8 cellular contexts compared by ENCODE assay signal in the genomic region with DNA sequence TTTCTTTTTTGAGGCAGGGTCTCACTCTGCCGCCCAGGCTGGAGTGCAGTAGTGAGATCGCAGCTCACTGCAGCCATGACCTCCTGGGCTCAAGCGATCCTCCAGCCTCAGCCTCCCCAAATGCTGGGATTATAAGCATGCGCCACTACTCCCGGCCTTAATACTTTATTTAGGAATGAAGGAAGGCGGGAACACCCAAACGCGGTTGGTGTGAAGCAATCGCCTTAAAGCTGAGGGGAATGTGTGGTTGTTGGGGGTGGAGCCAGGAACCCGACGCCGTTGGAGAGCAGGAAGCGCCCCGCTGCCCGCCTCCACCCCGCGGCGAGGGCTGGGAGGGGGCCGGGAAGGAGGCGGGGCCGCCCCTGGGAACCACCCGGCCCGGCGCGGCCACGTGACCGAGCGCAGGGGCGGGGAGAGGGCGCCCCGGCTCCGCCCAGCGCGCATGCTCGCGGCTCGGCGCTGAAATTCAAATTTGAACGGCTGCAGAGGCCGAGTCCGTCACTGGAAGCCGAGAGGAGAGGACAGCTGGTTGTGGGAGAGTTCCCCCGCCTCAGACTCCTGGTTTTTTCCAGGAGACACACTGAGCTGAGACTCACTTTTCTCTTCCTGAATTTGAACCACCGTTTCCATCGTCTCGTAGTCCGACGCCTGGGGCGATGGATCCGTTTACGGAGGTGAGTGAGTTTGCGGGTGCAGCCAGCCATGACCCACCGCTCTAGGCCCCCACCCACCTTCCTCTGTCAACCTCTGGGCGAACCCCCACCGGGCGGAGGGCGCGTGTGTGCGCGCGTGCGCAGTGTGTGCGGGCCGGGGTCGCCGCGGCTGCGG. TPM values are rescaled to one million over a fixed set of nuclear protein-coding genes. Genes with fewer than 3 reads are reported as not detected.
DNase-seq lines count a peak whose midpoint lies in the region; ATAC-seq, FAIRE-seq and TF ChIP-seq lines count a peak whose summit lies in the region.

A gene with protein sequence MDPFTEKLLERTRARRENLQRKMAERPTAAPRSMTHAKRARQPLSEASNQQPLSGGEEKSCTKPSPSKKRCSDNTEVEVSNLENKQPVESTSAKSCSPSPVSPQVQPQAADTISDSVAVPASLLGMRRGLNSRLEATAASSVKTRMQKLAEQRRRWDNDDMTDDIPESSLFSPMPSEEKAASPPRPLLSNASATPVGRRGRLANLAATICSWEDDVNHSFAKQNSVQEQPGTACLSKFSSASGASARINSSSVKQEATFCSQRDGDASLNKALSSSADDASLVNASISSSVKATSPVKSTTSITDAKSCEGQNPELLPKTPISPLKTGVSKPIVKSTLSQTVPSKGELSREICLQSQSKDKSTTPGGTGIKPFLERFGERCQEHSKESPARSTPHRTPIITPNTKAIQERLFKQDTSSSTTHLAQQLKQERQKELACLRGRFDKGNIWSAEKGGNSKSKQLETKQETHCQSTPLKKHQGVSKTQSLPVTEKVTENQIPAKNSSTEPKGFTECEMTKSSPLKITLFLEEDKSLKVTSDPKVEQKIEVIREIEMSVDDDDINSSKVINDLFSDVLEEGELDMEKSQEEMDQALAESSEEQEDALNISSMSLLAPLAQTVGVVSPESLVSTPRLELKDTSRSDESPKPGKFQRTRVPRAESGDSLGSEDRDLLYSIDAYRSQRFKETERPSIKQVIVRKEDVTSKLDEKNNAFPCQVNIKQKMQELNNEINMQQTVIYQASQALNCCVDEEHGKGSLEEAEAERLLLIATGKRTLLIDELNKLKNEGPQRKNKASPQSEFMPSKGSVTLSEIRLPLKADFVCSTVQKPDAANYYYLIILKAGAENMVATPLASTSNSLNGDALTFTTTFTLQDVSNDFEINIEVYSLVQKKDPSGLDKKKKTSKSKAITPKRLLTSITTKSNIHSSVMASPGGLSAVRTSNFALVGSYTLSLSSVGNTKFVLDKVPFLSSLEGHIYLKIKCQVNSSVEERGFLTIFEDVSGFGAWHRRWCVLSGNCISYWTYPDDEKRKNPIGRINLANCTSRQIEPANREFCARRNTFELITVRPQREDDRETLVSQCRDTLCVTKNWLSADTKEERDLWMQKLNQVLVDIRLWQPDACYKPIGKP (plus strand): TSS at position 492 of the 828 bp plus-strand sequence. CDS start 165 bp downstream, at position 657.

- H3K4me1 ChIP-seq in H1 (replicated peaks in 1 of 4; ENCODE audit: control insufficient read depth in 3 of 4, insufficient read depth in 4 of 4, low read length in 3 of 4): peaks cover 10 to 15% (median 13%) of the 10 kb centered on the region in 4 experiments
- peaks cover 9% of the 10 kb centered on the region for H3K4me1 ChIP-seq in mesenchymal stem cell (ENCODE audit: control insufficient read depth, insufficient read depth, low read depth, low read length)

- H2BK120ac ChIP-seq in H1 (replicated peaks; ENCODE audit: low read depth, low read length) (no peak within 1 kb of the TSS), mesenchymal stem cell (ENCODE audit: low read depth, low read length) (no peak within 1 kb of the TSS)

- peaks cover 20 to 43% of the 10 kb centered on the region in 2 experiments for H3K79me2 ChIP-seq in H1 (ENCODE audit: control insufficient read depth in 1 of 2, insufficient read depth in 2 of 2, low read length in 2 of 2)

- H3K9me3 ChIP-seq in H1 (ENCODE audit: insufficient read depth in 2 of 2, low read depth in 1 of 2, low read length in 1 of 2): no peaks in the 10 kb centered on the region
- H3K9me3 ChIP-seq in mesenchymal stem cell (ENCODE audit: control insufficient read depth, low read length): no peaks in the 10 kb centered on the region

- peak within 1 kb of the TSS; percentile 70 to 72 for H3K4me2 ChIP-seq in H1 (ENCODE audit: insufficient read depth in 1 of 2, low read depth in 2 of 2, low read length in 2 of 2)
- peak within 1 kb of the TSS; percentile 98 for H3K4me2 ChIP-seq in mesenchymal stem cell (ENCODE audit: low read length, poor library complexity, severe bottlenecking)

- peak within 1 kb of the TSS; percentile 98 for H3K18ac ChIP-seq in H1 (ENCODE audit: extremely low read depth, low read length)
- peak within 1 kb of the TSS; percentile 5 to 89 for H3K18ac ChIP-seq in mesenchymal stem cell (ENCODE audit: low read depth in 1 of 2, low read length in 2 of 2)

- H2BK5ac ChIP-seq in H1 (ENCODE audit: low read depth, low read length) (peak within 1 kb of the TSS; percentile 97), mesenchymal stem cell (ENCODE audit: low read depth, low read length, poor library complexity, severe bottlenecking) (peak within 1 kb of the TSS; percentile 15)

- TF ChIP-seq RAD21 in H1 (IDR thresholded peaks at IDR 0.05 in 1 of 2, conservative IDR thresholded peaks at IDR 0.05 in 1 of 2; ENCODE audit: low read depth in 2 of 2, low read length in 2 of 2): no peak

- peak within 1 kb of the TSS; percentile 91 for H3K56ac ChIP-seq in H1 (replicated peaks; ENCODE audit: insufficient read length, low read depth, low read length)

- H3K27me3 ChIP-seq in H1 (replicated peaks in 1 of 4; ENCODE audit: control insufficient read depth in 3 of 4, extremely low read depth in 1 of 4, insufficient read depth in 3 of 4, low read length in 3 of 4) (no peaks in the 10 kb centered on the region), mesenchymal stem cell (ENCODE audit: control insufficient read depth in 1 of 2, insufficient read depth in 1 of 2, low read length in 2 of 2) (no peaks in the 10 kb centered on the region)

- no peak within 1 kb of the TSS for H3K14ac ChIP-seq in H1 (ENCODE audit: insufficient read length)
- H3K14ac ChIP-seq in mesenchymal stem cell (ENCODE audit: low read length in 2 of 2): peak within 1 kb of the TSS in 1 of 2 experiments; percentile 83

- FAIRE-seq in H1 (lab: Jason Lieb, UNC): no peak

- POLR2A ChIA-PET in H1 (lab: Charles Lee; ENCODE audit: partially characterized antibody): interaction anchor here (0.6 to 2.7 kb wide), 11 partner anchors 9 to 979 kb away, joined by 3 to 16 read pairs (median 4); no protein-coding TSS in a partner anchor

- H2AFZ ChIP-seq in H1 (ENCODE audit: low read length) (peak within 1 kb of the TSS; percentile 81), mesenchymal stem cell (ENCODE audit: low read depth, low read length) (peak within 1 kb of the TSS; percentile 86)

- no peak for TF ChIP-seq CTCF in H1 (IDR thresholded peaks at IDR 0.05; ENCODE audit: control extremely low read depth in 1 of 3, insufficient read depth in 1 of 3, low read depth in 1 of 3, low read length in 3 of 3)

- peaks cover 0 to 2% of the 10 kb centered on the region in 2 experiments for H4K20me1 ChIP-seq in H1 (replicated peaks in 1 of 2; ENCODE audit: control insufficient read depth in 1 of 2, insufficient read depth in 2 of 2, low read length in 2 of 2)

- H3K79me1 ChIP-seq in H1 (ENCODE audit: low read depth, low read length): no peaks in the 10 kb centered on the region; the same call in 1 of the 2 replicates
- no peaks in the 10 kb centered on the region for H3K79me1 ChIP-seq in mesenchymal stem cell (replicated peaks; ENCODE audit: low read length, poor library complexity, severe bottlenecking)

- peak in 1 of 2 experiments; percentile 86; a peak in 2 of 3 replicates for TF ChIP-seq POLR2A in H1 (IDR thresholded peaks at IDR 0.05; ENCODE audit: control extremely low read depth in 1 of 2, low read depth in 2 of 2, low read length in 2 of 2)

- H3K27ac ChIP-seq in H1 (ENCODE audit: low read depth, low read length) (peak within 1 kb of the TSS; percentile 80), mesenchymal stem cell (ENCODE audit: low read length, poor library complexity, severe bottlenecking) (peak within 1 kb of the TSS; percentile 85)

- H3K36me3 ChIP-seq in H1 (ENCODE audit: control insufficient read depth in 2 of 4, insufficient read depth in 4 of 4, low read length in 3 of 4) (no peaks in the 10 kb centered on the region), mesenchymal stem cell (ENCODE audit: control insufficient read depth in 1 of 2, insufficient read depth in 2 of 2, low read depth in 1 of 2, low read length in 2 of 2) (no peaks in the 10 kb centered on the region)

- H2BK20ac ChIP-seq in H1 (ENCODE audit: low read length): 0 out of 2 replicates have a peak within 1 kb of the TSS, but pooled peaks have one; percentile 10

- H2AK5ac ChIP-seq in H1 (ENCODE audit: low read depth, low read length): no peak within 1 kb of the TSS
- H2AK5ac ChIP-seq in mesenchymal stem cell (ENCODE audit: low read length, severe bottlenecking): peak within 1 kb of the TSS; percentile 61

- H3K4ac ChIP-seq in H1 (replicated peaks; ENCODE audit: insufficient read length, low read depth, low read length) (peak within 1 kb of the TSS; percentile 87), mesenchymal stem cell (ENCODE audit: low read depth in 1 of 2, low read length in 2 of 2) (peak within 1 kb of the TSS in 1 of 2 experiments; percentile 85)

- H3K4me3 ChIP-seq in H1 (ENCODE audit: extremely low read depth in 1 of 4, insufficient read depth in 2 of 4, low read depth in 3 of 4, low read length in 4 of 4): peak within 1 kb of the TSS; percentile 87 to 94 (median 93)
- H3K4me3 ChIP-seq in mesenchymal stem cell (ENCODE audit: insufficient read depth in 1 of 2, low read depth in 1 of 2, low read length in 2 of 2): peak within 1 kb of the TSS; percentile 79 to 95

- H4K8ac ChIP-seq in H1 (ENCODE audit: extremely low read depth, insufficient read depth, low read length): peak within 1 kb of the TSS; percentile 91
- peak within 1 kb of the TSS; percentile 47 for H4K8ac ChIP-seq in mesenchymal stem cell (ENCODE audit: low read length)

- 9% methylated on average over 43 of the region's 68 CpGs; no CpG with 5 or more reads in 1 of the 2 experiments for WGBS in H1 (ENCODE audit: extremely low coverage in 1 of 2, insufficient coverage in 1 of 2, insufficient read length in 1 of 2, insufficient replicate concordance in 2 of 2, low coverage in 1 of 2, low lambda C conversion rate in 2 of 2, missing lambda C conversion rate in 1 of 2), 2 experiments
- WGBS in mesenchymal stem cell: 3% methylated on average over 55 of the region's 68 CpGs

- CTCF ChIA-PET in H1 (lab: Charles Lee; ENCODE audit: partially characterized antibody): interaction anchor here (0.9 to 6.2 kb wide), 2 partner anchors 23 to 30 kb away, joined by 3 to 27 read pairs; a partner anchor contains a TSS

- no peak within 1 kb of the TSS for H3K23ac ChIP-seq in H1 (ENCODE audit: insufficient read length)
- H3K23ac ChIP-seq in mesenchymal stem cell (ENCODE audit: low read length in 2 of 2): peak within 1 kb of the TSS in 1 of 2 experiments; percentile 96

- peak; percentile 76 for ATAC-seq in GM19467 (IDR thresholded peaks at IDR 0.05; ENCODE audit: unreplicated experiment)

- H2BK15ac ChIP-seq in H1 (ENCODE audit: low read length) (peak within 1 kb of the TSS; percentile 88; the same call in 1 of the 2 replicates), mesenchymal stem cell (ENCODE audit: low read depth, poor library complexity, severe bottlenecking) (peak within 1 kb of the TSS; percentile 86)

- TF ChIP-seq EP300 in H1 (IDR thresholded peaks at IDR 0.05; ENCODE audit: borderline replicate concordance in 1 of 2, low read depth in 2 of 2, low read length in 2 of 2): no peak

- H4K91ac ChIP-seq in H1 (replicated peaks; ENCODE audit: insufficient read length, low read length): peak within 1 kb of the TSS; percentile 94
- H4K91ac ChIP-seq in mesenchymal stem cell (ENCODE audit: low read length): no peak within 1 kb of the TSS

- peaks cover 5% of the 10 kb centered on the region; the same call in 1 of the 2 replicates for H3K23me2 ChIP-seq in H1 (ENCODE audit: low read depth, low read length)

- H3K9ac ChIP-seq in H1 (replicated peaks in 1 of 4; ENCODE audit: extremely low read depth in 1 of 4, low read depth in 3 of 4, low read length in 3 of 4) (peak within 1 kb of the TSS; percentile 78 to 85 (median 83)), mesenchymal stem cell (ENCODE audit: low read length) (peak within 1 kb of the TSS; percentile 89)

- H2BK12ac ChIP-seq in H1 (ENCODE audit: low read depth, low read length) (peak within 1 kb of the TSS; percentile 75; the same call in 1 of the 2 replicates), mesenchymal stem cell (ENCODE audit: low read length in 2 of 2) (peak within 1 kb of the TSS; percentile 29 to 76)

- peak within 1 kb of the TSS; percentile 94 for H4K5ac ChIP-seq in H1 (ENCODE audit: insufficient read length, low read depth, low read length)

- DNase-seq in COLO668 (lab: John Stamatoyannopoulos, UW; ENCODE audit: unreplicated experiment) (peak; percentile 99), HS-27A (ENCODE audit: low read depth) (peak; percentile 79), NOMO-1 (lab: John Stamatoyannopoulos, UW; ENCODE audit: unreplicated experiment in 2 of 2) (peak; percentile 88 to 92), H1 (ENCODE audit: low read depth in 1 of 2, low spot score in 2 of 2) (peak; percentile 80 to 91), mesenchymal stem cell (peak; percentile 94)
- DNase-seq in activated CD8-positive, alpha-beta memory T cell treated with anti-CD3 and anti-CD28 coated beads for 4 hours (ENCODE audit: low read depth in 2 of 2): peak; percentile 64 to 65
- peak; percentile 66 for DNase-seq in stimulated activated CD8-positive, alpha-beta memory T cell treated with anti-CD3 and anti-CD28 coated beads, Interleukin-12 subunit alpha, Interleukin-12 subunit beta, amount 100 ng/mL, for 1 hour (ENCODE audit: low read depth)

RNA-seq across cellular contexts. Expression of the gene that starts here (rescaled TPM):
- total RNA-seq in H1 (2021; fragmentation: NEBNext Ultra II Directional; extraction: Animal tissue kit (Norgen Biotek cat#: 25700)): 87.4 and 90.1 TPM in 2 replicates
- polyA plus RNA-seq in H1 (2011; rRNA removed): 14.8 and 18.5 TPM in 2 replicates
- 12.5 TPM for polyA plus RNA-seq in H1 (2011; cell fraction: cytosol; rRNA removed)
- polyA plus RNA-seq in H1 (2011; cell fraction: nucleus; rRNA removed): 92.9 TPM
- 31.4 to 50.1 TPM (median 43.4 TPM) in 4 replicates for polyA plus RNA-seq in H1 (2012, experiment 1 of 2)
- 2.4 TPM for polyA plus RNA-seq in H1 (2012, experiment 2 of 2)
- polyA plus RNA-seq in H1 (2013, experiment 1 of 2): 109 TPM
- 125 TPM for polyA plus RNA-seq in H1 (2013, experiment 2 of 2)
- 111 and 153 TPM in 2 replicates for polyA minus RNA-seq in H1 (2011; rRNA and poly(A)+ RNA removed)
- polyA minus RNA-seq in H1 (2011; cell fraction: cytosol; rRNA and poly(A)+ RNA removed): 54.2 TPM
- 140 TPM for polyA minus RNA-seq in H1 (2011; cell fraction: nucleus; rRNA and poly(A)+ RNA removed)
- polyA plus RNA-seq in mesenchymal stem cell (2013, experiment 1 of 2): 18.8 TPM
- 18.2 TPM for polyA plus RNA-seq in mesenchymal stem cell (2013, experiment 2 of 2)

Comparison
In these comparisons a context has a peak if more than half of its experiments do, and no peak if none do; other contexts are left out.
1. Peak in every context shown above with its lines: DNase-seq, ATAC-seq, H3K4me3 ChIP-seq and H3K27ac ChIP-seq.